ENCODE assay signal across 11 cellular contexts in genomic region chr5:141135718-141136266, GRCh38. TPM values are rescaled to one million over a fixed set of nuclear protein-coding genes. Genes with fewer than 3 reads are reported as not detected.
DNase-seq lines count a peak whose midpoint lies in the region; ATAC-seq and TF ChIP-seq lines count a peak whose summit lies in the region.
"Had no signal": no experiment of that assay in that cellular context is flagged by ENCODE, and none has a peak within 500 bp of the region (broad histone marks: within the 10 kb centered on the region; RNA-seq: fewer than 3 reads in every experiment).

No MANE protein-coding gene starts in this region.

- intact Hi-C loops in IMR-90 (cut with micrococcal nuclease) = no loop called here

- CTCF ChIA-PET in IMR-90 (lab: Yijun Ruan, JAX) = interaction anchor here (0.5 kb wide), 1 partner anchor 108 kb away, joined by 3 read pairs; no protein-coding TSS in a partner anchor

- 22% methylated on average over 10 of the region's 19 CpGs; no CpG with 5 or more reads in 1 of the 2 experiments for WGBS in IMR-90 (ENCODE audit: extremely low coverage in 2 of 2, insufficient read length in 1 of 2), 2 experiments

- H3K18ac ChIP-seq in IMR-90 (ENCODE audit: low read depth, low read length) = no peak overlapping the region

- H2BK5ac ChIP-seq in IMR-90 (ENCODE audit: low read depth, low read length, poor library complexity, severe bottlenecking) = no peak overlapping the region

- no peak overlapping the region for H2AK9ac ChIP-seq in IMR-90 (replicated peaks; ENCODE audit: low read depth, low read length, poor library complexity)

- ATAC-seq in IMR-90 (ENCODE audit: low read depth) = no peak
- ATAC-seq in HG03460 (IDR thresholded peaks at IDR 0.05; ENCODE audit: unreplicated experiment) = no peak
- ATAC-seq: activated T-cell treated with anti-CD3 and anti-CD28 coated beads, Interleukin-2, amount 50 U/mL, for 72 hours had no signal

- no peak overlapping the region for H3K4me2 ChIP-seq in IMR-90 (ENCODE audit: low read depth, low read length)

- H2AFZ ChIP-seq in IMR-90 (replicated peaks; ENCODE audit: low read length, poor library complexity) = no peak overlapping the region

- H3K4ac ChIP-seq in IMR-90 (ENCODE audit: low read depth, low read length) = no peak overlapping the region

- no peak for TF ChIP-seq POLR2A in IMR-90 (IDR thresholded peaks at IDR 0.05; ENCODE audit: low read depth, low read length)

- H3K9me1 ChIP-seq in IMR-90 (ENCODE audit: insufficient read depth, low read length) = no peaks in the 10 kb centered on the region

- H2BK15ac ChIP-seq in IMR-90 (ENCODE audit: low read depth, low read length) = no peak overlapping the region

- no peaks in the 10 kb centered on the region for H3K79me1 ChIP-seq in IMR-90 (ENCODE audit: low read depth in 1 of 2, low read length in 2 of 2)

- no peak for TF ChIP-seq RAD21 in IMR-90 (IDR thresholded peaks at IDR 0.05; ENCODE audit: low read length)

- H2BK120ac ChIP-seq in IMR-90 (ENCODE audit: low read depth, low read length) = no peak overlapping the region

- H3K9me3 Mint-ChIP-seq in brain (peaks cover 75 to 89% (median 86%) of the 10 kb centered on the region in 5 experiments), mesothelial cell of epicardium (peaks cover 74% of the 10 kb centered on the region)

- peaks cover 3% of the 10 kb centered on the region; the same call in 1 of the 2 replicates for H3K9me3 ChIP-seq in IMR-90 (ENCODE audit: control insufficient read depth, insufficient read depth, low read length)
- H3K9me3 ChIP-seq in stomach smooth muscle (ENCODE audit: control insufficient read depth in 2 of 2, low read length in 2 of 2) = peaks cover 16 to 26% of the 10 kb centered on the region in 2 donors

- H4K8ac ChIP-seq in IMR-90 (ENCODE audit: low read depth in 2 of 2, low read length in 2 of 2) = no peak overlapping the region

- dilution Hi-C loops in IMR-90 (cut with HindIII; ENCODE audit: low sequenced_read_pairs, unreplicated experiment) = no loop called here

- H3K4me1 Mint-ChIP-seq in brain (peaks cover 5% of the 10 kb centered on the region), mesothelial cell of epicardium (no peaks in the 10 kb centered on the region)

- in situ Hi-C loops in IMR-90 (cut with MboI; ENCODE audit: low sequenced_read_pairs) = no loop called here

- no peak overlapping the region for H2BK20ac ChIP-seq in IMR-90 (ENCODE audit: low read depth, low read length)

- H3K36me3 Mint-ChIP-seq in brain (peaks cover 87% of the 10 kb centered on the region), mesothelial cell of epicardium (peaks cover 68% of the 10 kb centered on the region)

- H3K27ac ChIP-seq in IMR-90 (ENCODE audit: insufficient read depth, low read length) (no peak overlapping the region), stomach smooth muscle (ENCODE audit: low read length) (no peak overlapping the region)

- H3K14ac ChIP-seq in IMR-90 (replicated peaks; ENCODE audit: low read depth, low read length) = no peak overlapping the region

- no peak overlapping the region for H2AK5ac ChIP-seq in IMR-90 (ENCODE audit: low read depth, low read length)

- BruUV-seq in IMR-90 (replicated peaks; lab: Mats Ljungman, UMichigan) = no TSS peak

- H3K4me1 ChIP-seq in IMR-90 (ENCODE audit: control insufficient read depth, insufficient read depth, low read length) (no peaks in the 10 kb centered on the region), stomach smooth muscle (ENCODE audit: control insufficient read depth, insufficient read depth, low read length) (no peaks in the 10 kb centered on the region)

- POLR2A ChIA-PET in IMR-90 (lab: Charles Lee; ENCODE audit: unreplicated experiment) = no interaction called here

- H3K27me3 ChIP-seq in IMR-90 (ENCODE audit: control insufficient read depth, insufficient read depth, low read length) (no peaks in the 10 kb centered on the region), stomach smooth muscle (ENCODE audit: control insufficient read depth in 1 of 2, insufficient read depth in 2 of 2, low read length in 2 of 2) (no peaks in the 10 kb centered on the region)

- no peak overlapping the region for H3K56ac ChIP-seq in IMR-90 (ENCODE audit: extremely low read depth, insufficient read depth, low read length)

- peak overlapping the region; percentile 84 to 98 (median 88) for H3K4me3 Mint-ChIP-seq in brain
- H3K4me3 Mint-ChIP-seq in mesothelial cell of epicardium = peak overlapping the region; percentile 58

- H3K9ac ChIP-seq in IMR-90 (ENCODE audit: low read depth, low read length) (no peak overlapping the region; the same call in 1 of the 2 replicates), stomach smooth muscle (ENCODE audit: low read length in 2 of 2) (no peak overlapping the region)

- no peak for DNase-seq in IMR-90
- no peak for DNase-seq in mesothelial cell of epicardium (ENCODE audit: low spot score in 2 of 2, unreplicated experiment in 2 of 2)
- DNase-seq in stimulated activated CD4-positive, alpha-beta T cell treated with anti-CD3 and anti-CD28 coated beads, Interleukin-4, amount 100 ng/mL, for 1 hour = no peak
- DNase-seq in NCI-H1092 treated with DMSO at 0.1 percent for 48 hours (lab: John Stamatoyannopoulos, UW) = no peak
- no peak for DNase-seq in CD1c-positive myeloid dendritic cell (ENCODE audit: extremely low spot score)
- DNase-seq: Calu3, NCI-H2171 treated with DMSO at 0.1 percent for 48 hours had no signal

- TF ChIP-seq CTCF in IMR-90 (conservative IDR thresholded peaks at IDR 0.05; ENCODE audit: low read depth, low read length) = no peak
- TF ChIP-seq CTCF in brain (conservative IDR thresholded peaks at IDR 0.05) = no peak
- no peak for TF ChIP-seq CTCF in mesothelial cell of epicardium (IDR thresholded peaks at IDR 0.05; ENCODE audit: unreplicated experiment)

- peak overlapping the region; percentile 93 to 98 (median 97) for H3K27ac Mint-ChIP-seq in brain
- H3K27ac Mint-ChIP-seq in mesothelial cell of epicardium = peak overlapping the region; percentile 24
- H3K27ac Mint-ChIP-seq: activated T-cell treated with anti-CD3 and anti-CD28 coated beads, Interleukin-2, amount 50 U/mL, for 72 hours had no signal

- H4K5ac ChIP-seq in IMR-90 (ENCODE audit: low read depth, low read length) = no peak overlapping the region

- H3K27me3 Mint-ChIP-seq in brain (peaks cover 6% of the 10 kb centered on the region), mesothelial cell of epicardium (ENCODE audit: low read depth) (no peaks in the 10 kb centered on the region)

- H3K4me3 ChIP-seq in IMR-90 (ENCODE audit: insufficient read depth, low read depth, low read length) = peak overlapping the region; percentile 45; the same call in 1 of the 2 replicates
- peak overlapping the region; percentile 64 for H3K4me3 ChIP-seq in stomach smooth muscle (ENCODE audit: low read length in 2 of 2)

- no peak overlapping the region for H3K23ac ChIP-seq in IMR-90 (ENCODE audit: low read depth, low read length)

- no peaks in the 10 kb centered on the region for H3K36me3 ChIP-seq in IMR-90 (ENCODE audit: control insufficient read depth, insufficient read depth, low read length)
- no peaks in the 10 kb centered on the region for H3K36me3 ChIP-seq in stomach smooth muscle (ENCODE audit: control insufficient read depth in 2 of 2, insufficient read depth in 2 of 2, low read length in 2 of 2)

- H4K91ac ChIP-seq in IMR-90 (ENCODE audit: insufficient read depth, low read depth, low read length) = no peak overlapping the region

- no peaks in the 10 kb centered on the region for H4K20me1 ChIP-seq in IMR-90 (ENCODE audit: insufficient read depth, low read length)

TF ChIP-seq in IMR-90, 13 proteins besides CTCF, POLR2A, EP300 and RAD21:
- TF ChIP-seq MXI1 (IDR thresholded peaks at IDR 0.05; ENCODE audit: borderline replicate concordance, low read depth, low read length) (no peak), MAZ (IDR thresholded peaks at IDR 0.05; ENCODE audit: borderline replicate concordance, low read depth, low read length) (no peak), NFE2L2 (IDR thresholded peaks at IDR 0.05; ENCODE audit: low read depth, low read length) (no peak), CHD1 (IDR thresholded peaks at IDR 0.05; ENCODE audit: low read depth, low read length) (no peak)

RNA-seq across cellular contexts. Expression of gene PCDHB5, which starts 0.8 kb away (rescaled TPM):
- total RNA-seq in IMR-90 (2012; rRNA removed) (0.18 and 0.28 TPM in 2 replicates), mesothelial cell of epicardium (5.2 to 6.8 TPM (median 6.0 TPM) in 3 replicates)
- polyA plus RNA-seq in IMR-90 (2012; rRNA removed) (0.32 TPM in 2 replicates), brain (ENCODE audit: insufficient read depth, low read depth, low replicate concordance) (57.4 TPM)
- 0.59 and 0.95 TPM in 2 replicates for polyA plus RNA-seq in IMR-90 (2012; cell fraction: cytosol; rRNA removed)
- polyA plus RNA-seq in IMR-90 (2012; cell fraction: nucleus; rRNA removed; ENCODE audit: low replicate concordance) = 0.26 and 0.72 TPM in 2 replicates
- total RNA-seq: activated T-cell treated with anti-CD3 and anti-CD28 coated beads, Interleukin-2, amount 50 U/mL, for 72 hours; Calu3 had no signal

RNA-seq across cellular contexts. Expression of gene PCDHB6, which starts 14.1 kb away (rescaled TPM):
- total RNA-seq in IMR-90 (2012; rRNA removed) (under 0.01 TPM in 1 of 2 replicates, not detected in the other), mesothelial cell of epicardium (1.8 to 2.1 TPM (median 2.1 TPM) in 3 replicates)
- polyA plus RNA-seq in IMR-90 (2012; rRNA removed) (0.07 and 0.11 TPM in 2 replicates), brain (ENCODE audit: insufficient read depth, low read depth, low replicate concordance) (1.5 TPM)
- polyA plus RNA-seq in IMR-90 (2012; cell fraction: cytosol; rRNA removed) = 0.05 and 0.13 TPM in 2 replicates
- polyA plus RNA-seq in IMR-90 (2012; cell fraction: nucleus; rRNA removed; ENCODE audit: low replicate concordance) = 0.13 and 0.14 TPM in 2 replicates
- total RNA-seq: activated T-cell treated with anti-CD3 and anti-CD28 coated beads, Interleukin-2, amount 50 U/mL, for 72 hours; Calu3 had no signal

RNA-seq across cellular contexts. Expression of gene PCDHB4, which starts 14.2 kb away (rescaled TPM):
- total RNA-seq in IMR-90 (2012; rRNA removed) = under 0.01 TPM in 1 of 2 replicates, not detected in the other
- 0.03 and 0.06 TPM in 2 replicates for polyA plus RNA-seq in IMR-90 (2012; rRNA removed)
- 0.05 TPM in 1 of 2 replicates, not detected in the other for polyA plus RNA-seq in IMR-90 (2012; cell fraction: cytosol; rRNA removed)
- polyA plus RNA-seq in IMR-90 (2012; cell fraction: nucleus; rRNA removed; ENCODE audit: low replicate concordance) = 0.09 and 0.21 TPM in 2 replicates
- polyA plus RNA-seq in brain (ENCODE audit: insufficient read depth, low read depth, low replicate concordance) = 3.2 TPM
- total RNA-seq in mesothelial cell of epicardium = 7.9 to 8.6 TPM (median 8.0 TPM) in 3 replicates
- total RNA-seq: activated T-cell treated with anti-CD3 and anti-CD28 coated beads, Interleukin-2, amount 50 U/mL, for 72 hours; Calu3 had no signal

RNA-seq across cellular contexts. Expression of gene PCDHB3, which starts 35.5 kb away (rescaled TPM):
- total RNA-seq in IMR-90 (2012; rRNA removed) = under 0.01 and 0.18 TPM in 2 replicates
- polyA plus RNA-seq in IMR-90 (2012; rRNA removed) = 0.10 and 0.12 TPM in 2 replicates
- polyA plus RNA-seq in IMR-90 (2012; cell fraction: cytosol; rRNA removed) = 0.08 and 0.14 TPM in 2 replicates
- polyA plus RNA-seq in IMR-90 (2012; cell fraction: nucleus; rRNA removed; ENCODE audit: low replicate concordance) = 0.05 and 0.13 TPM in 2 replicates
- 1.0 TPM for polyA plus RNA-seq in brain (ENCODE audit: insufficient read depth, low read depth, low replicate concordance)
- total RNA-seq in mesothelial cell of epicardium = 19.2 to 21.6 TPM (median 19.8 TPM) in 3 replicates
- total RNA-seq: activated T-cell treated with anti-CD3 and anti-CD28 coated beads, Interleukin-2, amount 50 U/mL, for 72 hours had no signal

RNA-seq across cellular contexts. Expression of gene PCDHB7, which starts 36.7 kb away (rescaled TPM):
- 0.18 and 0.28 TPM in 2 replicates for total RNA-seq in IMR-90 (2012; rRNA removed)
- 0.27 and 0.38 TPM in 2 replicates for polyA plus RNA-seq in IMR-90 (2012; rRNA removed)
- polyA plus RNA-seq in IMR-90 (2012; cell fraction: cytosol; rRNA removed) = 0.48 and 0.53 TPM in 2 replicates
- polyA plus RNA-seq in IMR-90 (2012; cell fraction: nucleus; rRNA removed; ENCODE audit: low replicate concordance) = 0.46 TPM in 2 replicates
- 1.3 TPM for polyA plus RNA-seq in brain (ENCODE audit: insufficient read depth, low read depth, low replicate concordance)
- total RNA-seq in mesothelial cell of epicardium = 1.4 to 1.8 TPM (median 1.6 TPM) in 3 replicates
- total RNA-seq: activated T-cell treated with anti-CD3 and anti-CD28 coated beads, Interleukin-2, amount 50 U/mL, for 72 hours had no signal
